ENCODE assay signal across 1 cellular context in the genomic region with DNA sequence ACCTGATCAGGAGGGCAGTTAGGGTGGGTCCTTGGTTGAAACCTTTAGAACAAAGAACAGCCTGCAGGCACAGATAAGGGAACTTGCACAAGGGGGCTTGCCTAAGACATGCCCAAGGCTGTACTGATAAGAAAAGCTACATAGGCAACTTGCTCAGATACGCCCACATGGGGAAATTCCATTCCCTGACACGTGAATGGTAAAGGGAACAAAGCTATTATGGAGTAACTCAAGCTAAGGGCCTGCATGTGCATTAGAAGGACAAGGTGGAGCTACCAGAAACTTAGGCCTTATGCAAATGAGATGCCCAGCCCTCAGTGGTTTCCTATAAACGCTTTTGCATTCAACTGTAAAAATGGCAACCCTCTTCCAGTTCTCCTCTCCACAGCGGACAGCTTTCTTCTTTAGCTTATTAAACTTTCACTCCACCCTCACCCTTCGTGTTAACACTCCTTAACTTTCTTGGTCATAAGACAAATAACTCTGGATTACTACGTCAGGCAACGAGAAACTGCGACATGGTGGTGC.
TF ChIP-seq lines count a peak whose summit lies in the region.

No MANE protein-coding gene starts in this region.

TF ChIP-seq in HepG2, 621 proteins besides CTCF, POLR2A, EP300 and RAD21:
- TF ChIP-seq, protein P1, sequence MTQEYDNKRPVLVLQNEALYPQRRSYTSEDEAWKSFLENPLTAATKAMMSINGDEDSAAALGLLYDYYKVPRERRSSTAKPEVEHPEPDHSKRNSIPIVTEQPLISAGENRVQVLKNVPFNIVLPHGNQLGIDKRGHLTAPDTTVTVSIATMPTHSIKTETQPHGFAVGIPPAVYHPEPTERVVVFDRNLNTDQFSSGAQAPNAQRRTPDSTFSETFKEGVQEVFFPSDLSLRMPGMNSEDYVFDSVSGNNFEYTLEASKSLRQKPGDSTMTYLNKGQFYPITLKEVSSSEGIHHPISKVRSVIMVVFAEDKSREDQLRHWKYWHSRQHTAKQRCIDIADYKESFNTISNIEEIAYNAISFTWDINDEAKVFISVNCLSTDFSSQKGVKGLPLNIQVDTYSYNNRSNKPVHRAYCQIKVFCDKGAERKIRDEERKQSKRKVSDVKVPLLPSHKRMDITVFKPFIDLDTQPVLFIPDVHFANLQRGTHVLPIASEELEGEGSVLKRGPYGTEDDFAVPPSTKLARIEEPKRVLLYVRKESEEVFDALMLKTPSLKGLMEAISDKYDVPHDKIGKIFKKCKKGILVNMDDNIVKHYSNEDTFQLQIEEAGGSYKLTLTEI (CRISPR knock-in tag; conservative IDR thresholded peaks at IDR 0.05): no peak
- peak; percentile 94 for TF ChIP-seq TP53 (CRISPR knock-in tag; conservative IDR thresholded peaks at IDR 0.05)
